In genomic region chr1:6070450-6070974, GRCh38 we compare ENCODE assay signal across 1 cellular context.
A peak's percentile ranks its signal among the peaks of the same experiment; 100 is the strongest.
TF ChIP-seq lines count a peak whose summit lies in the region.

No MANE protein-coding gene starts in this region.

TF ChIP-seq in K562, 482 proteins besides CTCF, POLR2A, EP300 and RAD21 (continues in another document):
- TF ChIP-seq HDAC2 (IDR thresholded peaks at IDR 0.05): 0 out of 2 replicates have a peak, but pooled peaks have one; percentile 42
- no peak for TF ChIP-seq ZBTB40 (IDR thresholded peaks at IDR 0.05)
- no peak for TF ChIP-seq ZBTB40 (CRISPR knock-in tag; IDR thresholded peaks at IDR 0.05)
- TF ChIP-seq TARDBP (IDR thresholded peaks at IDR 0.05): no peak
- TF ChIP-seq TCFL5 (CRISPR knock-in tag; conservative IDR thresholded peaks at IDR 0.05): no peak
- TF ChIP-seq NFIX (CRISPR knock-in tag; IDR thresholded peaks at IDR 0.05; ENCODE audit: low read depth): no peak
- TF ChIP-seq ATF2 (CRISPR knock-in tag; IDR thresholded peaks at IDR 0.05): no peak
- TF ChIP-seq CHD4 (IDR thresholded peaks at IDR 0.05; ENCODE audit: insufficient read depth, insufficient replicate concordance, low read depth, low read length, poor library complexity, severe bottlenecking): peak; percentile 62
- TF ChIP-seq SMC3 (conservative IDR thresholded peaks at IDR 0.05; ENCODE audit: insufficient read depth, low read depth, low read length): no peak
- no peak for TF ChIP-seq RBM14 (IDR thresholded peaks at IDR 0.05; ENCODE audit: borderline replicate concordance, insufficient read depth, low read depth, low read length)
- TF ChIP-seq GABPB1 (CRISPR knock-in tag; IDR thresholded peaks at IDR 0.05): no peak
- no peak for TF ChIP-seq ARID4B (CRISPR knock-in tag; IDR thresholded peaks at IDR 0.05)
- TF ChIP-seq GTF2B (IDR thresholded peaks at IDR 0.05; ENCODE audit: extremely low read depth, insufficient read length): no peak
- TF ChIP-seq AFF4 (CRISPR knock-in tag; IDR thresholded peaks at IDR 0.05): no peak
- no peak for TF ChIP-seq HMG20B (CRISPR knock-in tag; IDR thresholded peaks at IDR 0.05)
- TF ChIP-seq RAD51 (IDR thresholded peaks at IDR 0.05; ENCODE audit: borderline replicate concordance, low read depth): no peak
- no peak for TF ChIP-seq MCM7 (IDR thresholded peaks at IDR 0.05)
- no peak for TF ChIP-seq ASH1L (IDR thresholded peaks at IDR 0.05; ENCODE audit: borderline replicate concordance, low read depth, partially characterized antibody)
- TF ChIP-seq SETDB1 (IDR thresholded peaks at IDR 0.05; ENCODE audit: low read length): no peak
- 0 out of 2 replicates have a peak, but pooled peaks have one; percentile 58 for TF ChIP-seq ADNP (tag; IDR thresholded peaks at IDR 0.05)
- TF ChIP-seq KDM1A (IDR thresholded peaks at IDR 0.05): peak; percentile 56 to 61; a peak in 2 of 4 replicates
- TF ChIP-seq THRAP3 (IDR thresholded peaks at IDR 0.05; ENCODE audit: borderline replicate concordance): no peak
- 0 out of 4 replicates have a peak, but pooled peaks of 1 of the 2 experiments have one; percentile 33 for TF ChIP-seq RCOR1 (IDR thresholded peaks at IDR 0.05; ENCODE audit: borderline replicate concordance in 1 of 2, low read depth in 2 of 2, low read length in 2 of 2)
- no peak for TF ChIP-seq PKNOX1 (IDR thresholded peaks at IDR 0.05)
- TF ChIP-seq RBM22 (IDR thresholded peaks at IDR 0.05; ENCODE audit: low read depth, low read length, poor library complexity, severe bottlenecking): no peak
- no peak for TF ChIP-seq ZNF347 (CRISPR knock-in tag; IDR thresholded peaks at IDR 0.05; ENCODE audit: low read depth)
- no peak for TF ChIP-seq ZFP30 (CRISPR knock-in tag; IDR thresholded peaks at IDR 0.05; ENCODE audit: borderline replicate concordance)
- TF ChIP-seq CHCHD3 (CRISPR knock-in tag; IDR thresholded peaks at IDR 0.05): no peak
- TF ChIP-seq ZNF586 (CRISPR knock-in tag; conservative IDR thresholded peaks at IDR 0.05): no peak
- TF ChIP-seq GATAD2A (IDR thresholded peaks at IDR 0.05): no peak
- TF ChIP-seq TBP (optimal IDR thresholded peaks at IDR 0.05; ENCODE audit: low read depth, low read length): no peak
- TF ChIP-seq ZNF324 (CRISPR knock-in tag; IDR thresholded peaks at IDR 0.05): no peak
- TF ChIP-seq ZNF668 (CRISPR knock-in tag; IDR thresholded peaks at IDR 0.05): no peak
